ENCODE assay signal across 9 cellular contexts in genomic region chr6:162934844-162935243, GRCh38.
"Had no signal": no experiment of that assay in that cellular context is flagged by ENCODE, and none has a peak within 500 bp of the region (broad histone marks: within the 10 kb centered on the region; RNA-seq: fewer than 3 reads in every experiment).

No MANE protein-coding gene starts in this region.

- H3K9ac ChIP-seq: GM23248 had no signal

- H3K27me3 Mint-ChIP-seq: IgD-negative memory B cell had no signal

- DNase-seq: GM23248, GOT3, H7, HFFc6, KG1 had no signal

- H3K36me3 ChIP-seq: HAP-1 had no signal

- H3K4me3 ChIP-seq: GM23248, HAP-1 had no signal

- H3K27ac Mint-ChIP-seq: HFFc6, IgD-negative memory B cell had no signal

- H3K4me1 Mint-ChIP-seq: IgD-negative memory B cell had no signal

- ATAC-seq: HepG2 had no signal

- H3K36me3 Mint-ChIP-seq: IgD-negative memory B cell had no signal

- H3K4me3 Mint-ChIP-seq: HFFc6, IgD-negative memory B cell had no signal

- H3K4me1 ChIP-seq: HAP-1 had no signal

- H3K27ac ChIP-seq: GM23248, HL-60 had no signal
